ENCODE assay signal across 11 cellular contexts in the genomic region with DNA sequence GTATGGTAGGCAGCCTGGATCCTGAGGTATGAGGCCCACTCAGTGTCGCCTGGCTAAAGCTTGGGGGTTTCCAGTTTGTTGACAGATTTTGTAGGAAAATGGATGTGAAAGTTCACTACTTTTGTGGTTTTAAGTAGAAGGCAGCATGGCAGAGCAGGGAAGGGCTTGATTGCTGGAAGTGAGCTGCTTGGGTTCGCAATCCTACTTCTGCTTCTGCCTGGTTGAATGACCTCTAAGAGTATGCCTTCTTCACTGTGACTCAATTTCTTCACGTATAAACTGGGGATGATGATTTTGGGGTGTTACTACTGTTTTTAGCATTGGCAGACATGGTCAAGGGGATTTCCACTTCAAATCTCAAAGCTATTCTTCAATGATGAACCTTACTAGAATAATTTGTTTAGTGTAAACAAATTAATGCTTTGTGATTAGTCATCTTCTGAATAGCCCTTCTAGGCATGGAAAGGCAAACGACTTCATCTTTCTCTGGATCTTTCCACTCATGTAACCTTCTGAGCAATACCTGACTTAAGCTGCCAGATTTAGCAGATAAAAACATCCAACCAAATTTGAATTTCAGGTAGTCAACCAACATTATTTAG. TPM values are rescaled to one million over a fixed set of nuclear protein-coding genes. Genes with fewer than 3 reads are reported as not detected.
DNase-seq lines count a peak whose midpoint lies in the region; ATAC-seq, FAIRE-seq and TF ChIP-seq lines count a peak whose summit lies in the region.
"Had no signal": no experiment of that assay in that cellular context is flagged by ENCODE, and none has a peak within 500 bp of the region (broad histone marks: within the 10 kb centered on the region; RNA-seq: fewer than 3 reads in every experiment).

No MANE protein-coding gene starts in this region.

- no peak for TF ChIP-seq CTCF in IMR-90 (conservative IDR thresholded peaks at IDR 0.05; ENCODE audit: low read depth, low read length)
- TF ChIP-seq CTCF in GM12878 (IDR thresholded peaks at IDR 0.05 in 2 of 3, conservative IDR thresholded peaks at IDR 0.05 in 1 of 3; ENCODE audit: control insufficient read depth in 2 of 3, extremely low read depth in 1 of 3, insufficient read depth in 1 of 3, low read depth in 3 of 3, low read length in 3 of 3), result no peak

- peaks cover 10% of the 10 kb centered on the region for H3K27me3 Mint-ChIP-seq in activated T-cell treated with anti-CD3 and anti-CD28 coated beads, Interleukin-2, amount 50 U/mL, for 72 hours (ENCODE audit: low read depth)
- peaks cover 8% of the 10 kb centered on the region for H3K27me3 Mint-ChIP-seq in stimulated activated naive CD8-positive, alpha-beta T cell treated with anti-CD3 and anti-CD28 coated beads, Interleukin-15, amount 100 ng/mL, for 72 hours
- H3K27me3 Mint-ChIP-seq in activated CD8-positive, alpha-beta memory T cell treated with anti-CD3 and anti-CD28 coated beads, Interleukin-2, amount 10 ng/mL, durations not matched to agents 7 days and 5 days, result peaks cover 7% of the 10 kb centered on the region

- no peak overlapping the region for H3K9ac ChIP-seq in IMR-90 (ENCODE audit: low read depth, low read length)
- H3K9ac ChIP-seq in GM12878 (ENCODE audit: control insufficient read depth, insufficient read depth, low read length), result no peak overlapping the region

- H4K91ac ChIP-seq in IMR-90 (ENCODE audit: insufficient read depth, low read depth, low read length), result peak overlapping the region; percentile 59

- TF ChIP-seq POLR2A in IMR-90 (IDR thresholded peaks at IDR 0.05; ENCODE audit: low read depth, low read length) (no peak), GM12878 (IDR thresholded peaks at IDR 0.05; ENCODE audit: low read depth, low read length) (no peak)

- no peak overlapping the region; the same call in 1 of the 2 replicates for H3K4me2 ChIP-seq in IMR-90 (ENCODE audit: low read depth, low read length)
- H3K4me2 ChIP-seq in GM12878 (ENCODE audit: control insufficient read depth, insufficient read depth), result no peak overlapping the region

- in situ Hi-C loops in IMR-90 (cut with MboI; ENCODE audit: low sequenced_read_pairs) (no loop called here), GM12878 (cut with MboI) (no loop called here)

- H2AFZ ChIP-seq in IMR-90 (replicated peaks; ENCODE audit: low read length, poor library complexity), result no peak overlapping the region
- H2AFZ ChIP-seq in GM12878 (ENCODE audit: control insufficient read depth, low read depth, low read length), result no peak overlapping the region

- no peak overlapping the region for H3K4me3 Mint-ChIP-seq in activated T-cell treated with anti-CD3 and anti-CD28 coated beads, Interleukin-2, amount 50 U/mL, for 72 hours
- no peak overlapping the region for H3K4me3 Mint-ChIP-seq in stimulated activated naive CD8-positive, alpha-beta T cell treated with anti-CD3 and anti-CD28 coated beads, Interleukin-15, amount 100 ng/mL, for 72 hours
- H3K4me3 Mint-ChIP-seq in activated CD8-positive, alpha-beta memory T cell treated with anti-CD3 and anti-CD28 coated beads, Interleukin-2, amount 10 ng/mL, durations not matched to agents 7 days and 5 days, result no peak overlapping the region

- H2AK5ac ChIP-seq in IMR-90 (ENCODE audit: low read depth, low read length), result peak overlapping the region; percentile 73

- no peaks in the 10 kb centered on the region for H3K36me3 ChIP-seq in IMR-90 (ENCODE audit: control insufficient read depth, insufficient read depth, low read length)
- no peaks in the 10 kb centered on the region for H3K36me3 ChIP-seq in GM12878 (ENCODE audit: control insufficient read depth in 2 of 2, insufficient read depth in 2 of 2, low read length in 1 of 2)
- H3K36me3 ChIP-seq: esophagus squamous epithelium had no signal

- RAD21 ChIA-PET in GM12878 (lab: Charles Lee; ENCODE audit: unreplicated experiment), result no interaction called here

- TF ChIP-seq EP300 in GM12878 (IDR thresholded peaks at IDR 0.05; ENCODE audit: borderline replicate concordance in 1 of 2, control insufficient read depth in 1 of 2, low read depth in 2 of 2, low read length in 2 of 2), result no peak

- no peak for DNase-seq in activated T-cell treated with anti-CD3 and anti-CD28 coated beads, Interleukin-2, amount 50 U/mL, for 72 hours
- DNase-seq in activated T-cell treated with anti-CD3 and anti-CD28 coated beads, Interleukin-2, amount 50 U/mL, for 48 hours, result no peak
- peak; percentile 82 for DNase-seq in IMR-90
- DNase-seq in GM12878 (ENCODE audit: low read depth, low spot score), result peak; percentile 11
- DNase-seq in stimulated activated naive CD8-positive, alpha-beta T cell treated with anti-CD3 and anti-CD28 coated beads, Interleukin-15, amount 100 ng/mL, for 72 hours, result no peak
- DNase-seq in activated effector memory CD4-positive, alpha-beta T cell treated with anti-CD3 and anti-CD28 coated beads, Interleukin-2, amount 50 U/mL, for 16 hours, result no peak
- no peak for DNase-seq in activated CD8-positive, alpha-beta memory T cell treated with anti-CD3 and anti-CD28 coated beads, Interleukin-2, amount 10 ng/mL, durations not matched to agents 7 days and 5 days
- DNase-seq in stimulated activated CD8-positive, alpha-beta memory T cell treated with anti-CD3 and anti-CD28 coated beads, Interleukin-4, amount 100 ng/mL, for 48 hours, result no peak
- DNase-seq: esophagus squamous epithelium, NCI-H510A had no signal

- no peak overlapping the region; the same call in 1 of the 2 replicates for H3K27ac ChIP-seq in IMR-90 (ENCODE audit: insufficient read depth, low read length)
- H3K27ac ChIP-seq in GM12878 (ENCODE audit: control insufficient read depth, insufficient read depth), result no peak overlapping the region
- H3K27ac ChIP-seq: esophagus squamous epithelium had no signal

- no peak overlapping the region for H3K56ac ChIP-seq in IMR-90 (ENCODE audit: extremely low read depth, insufficient read depth, low read length)

- peaks cover 13% of the 10 kb centered on the region for H3K4me1 Mint-ChIP-seq in activated T-cell treated with anti-CD3 and anti-CD28 coated beads, Interleukin-2, amount 50 U/mL, for 72 hours (ENCODE audit: low read depth)
- peaks cover 10% of the 10 kb centered on the region for H3K4me1 Mint-ChIP-seq in stimulated activated naive CD8-positive, alpha-beta T cell treated with anti-CD3 and anti-CD28 coated beads, Interleukin-15, amount 100 ng/mL, for 72 hours
- peaks cover 16% of the 10 kb centered on the region for H3K4me1 Mint-ChIP-seq in activated CD8-positive, alpha-beta memory T cell treated with anti-CD3 and anti-CD28 coated beads, Interleukin-2, amount 10 ng/mL, durations not matched to agents 7 days and 5 days

- H3K9me1 ChIP-seq in IMR-90 (ENCODE audit: insufficient read depth, low read length), result peaks cover 10% of the 10 kb centered on the region; the same call in 1 of the 2 replicates

- H2BK120ac ChIP-seq in IMR-90 (ENCODE audit: low read depth, low read length), result peak overlapping the region; percentile 76

- dilution Hi-C loops in IMR-90 (cut with HindIII; ENCODE audit: low sequenced_read_pairs, unreplicated experiment), result no loop called here

- H3K27me3 ChIP-seq in IMR-90 (ENCODE audit: control insufficient read depth, insufficient read depth, low read length) (no peaks in the 10 kb centered on the region), GM12878 (replicated peaks in 1 of 2; ENCODE audit: control insufficient read depth in 2 of 2, insufficient read depth in 2 of 2, low read length in 1 of 2) (peaks cover under 1 to 1% of the 10 kb centered on the region in 2 experiments; a peak in 3 of 4 replicates)
- H3K27me3 ChIP-seq: esophagus squamous epithelium had no signal

- no peak overlapping the region for H2AK9ac ChIP-seq in IMR-90 (replicated peaks; ENCODE audit: low read depth, low read length, poor library complexity)

- H3K4me3 ChIP-seq in IMR-90 (ENCODE audit: insufficient read depth, low read depth, low read length) (no peak overlapping the region), GM12878 (no peak overlapping the region)
- H3K4me3 ChIP-seq: esophagus squamous epithelium had no signal

- no peaks in the 10 kb centered on the region for H3K79me2 ChIP-seq in GM12878 (ENCODE audit: control insufficient read depth, insufficient read depth, low read length)

- H2BK20ac ChIP-seq in IMR-90 (ENCODE audit: low read depth, low read length), result peak overlapping the region; percentile 71; the same call in 1 of the 2 replicates

- SMC1A ChIA-PET in GM12878 (lab: Charles Lee; ENCODE audit: uncharacterized antibody, unreplicated experiment), result interaction anchor here (1.1 to 1.2 kb wide), 2 partner anchors 12 to 20 kb away, joined by 3 read pairs; no protein-coding TSS in a partner anchor

- FAIRE-seq in GM12878 (lab: Jason Lieb, UNC), result no peak

- H3K23ac ChIP-seq in IMR-90 (ENCODE audit: low read depth, low read length), result peak overlapping the region; percentile 21; the same call in 1 of the 2 replicates

- POLR2A ChIA-PET in IMR-90 (lab: Charles Lee; ENCODE audit: unreplicated experiment) (no interaction called here), GM12878 (lab: Charles Lee) (no interaction called here)

- peak overlapping the region; percentile 73 for H3K14ac ChIP-seq in IMR-90 (replicated peaks; ENCODE audit: low read depth, low read length)

- H3K4me1 ChIP-seq in IMR-90 (ENCODE audit: control insufficient read depth, insufficient read depth, low read length), result peaks cover 10% of the 10 kb centered on the region; the same call in 1 of the 2 replicates
- H3K4me1 ChIP-seq in GM12878 (ENCODE audit: control insufficient read depth, insufficient read depth, low read length), result no peaks in the 10 kb centered on the region
- H3K4me1 ChIP-seq: esophagus squamous epithelium had no signal

- no peaks in the 10 kb centered on the region for H3K36me3 Mint-ChIP-seq in activated T-cell treated with anti-CD3 and anti-CD28 coated beads, Interleukin-2, amount 50 U/mL, for 72 hours (ENCODE audit: insufficient read depth in 2 of 2)
- no peaks in the 10 kb centered on the region for H3K36me3 Mint-ChIP-seq in activated CD8-positive, alpha-beta memory T cell treated with anti-CD3 and anti-CD28 coated beads, Interleukin-2, amount 10 ng/mL, durations not matched to agents 7 days and 5 days

- no peaks in the 10 kb centered on the region for H3K9me3 Mint-ChIP-seq in activated T-cell treated with anti-CD3 and anti-CD28 coated beads, Interleukin-2, amount 50 U/mL, for 72 hours
- no peaks in the 10 kb centered on the region for H3K9me3 Mint-ChIP-seq in stimulated activated naive CD8-positive, alpha-beta T cell treated with anti-CD3 and anti-CD28 coated beads, Interleukin-15, amount 100 ng/mL, for 72 hours
- no peaks in the 10 kb centered on the region for H3K9me3 Mint-ChIP-seq in activated CD8-positive, alpha-beta memory T cell treated with anti-CD3 and anti-CD28 coated beads, Interleukin-2, amount 10 ng/mL, durations not matched to agents 7 days and 5 days (ENCODE audit: low read depth)

- no peak for TF ChIP-seq RAD21 in IMR-90 (IDR thresholded peaks at IDR 0.05; ENCODE audit: low read length)
- no peak for TF ChIP-seq RAD21 in GM12878 (IDR thresholded peaks at IDR 0.05; ENCODE audit: insufficient read depth, low read depth, low read length)

- H3K18ac ChIP-seq in IMR-90 (ENCODE audit: low read depth, low read length), result peak overlapping the region; percentile 14; the same call in 1 of the 2 replicates

- peak overlapping the region; percentile 75 for H3K4ac ChIP-seq in IMR-90 (ENCODE audit: low read depth, low read length)

- no peak overlapping the region for H4K5ac ChIP-seq in IMR-90 (ENCODE audit: low read depth, low read length)

- peak overlapping the region; percentile 44 for H2BK5ac ChIP-seq in IMR-90 (ENCODE audit: low read depth, low read length, poor library complexity, severe bottlenecking)

- peak; percentile 53 to 84 for ATAC-seq in activated T-cell treated with anti-CD3 and anti-CD28 coated beads, Interleukin-2, amount 50 U/mL, for 72 hours (replicated peaks in 1 of 2)
- ATAC-seq in IMR-90 (ENCODE audit: low read depth), result peak; percentile 60
- no peak for ATAC-seq in GM12878
- ATAC-seq in stimulated activated naive CD8-positive, alpha-beta T cell treated with anti-CD3 and anti-CD28 coated beads, Interleukin-15, amount 100 ng/mL, for 72 hours, result peak; percentile 65
- ATAC-seq in activated CD8-positive, alpha-beta memory T cell treated with anti-CD3 and anti-CD28 coated beads, Interleukin-2, amount 10 ng/mL, durations not matched to agents 7 days and 5 days, result no peak
- ATAC-seq: Right ventricle myocardium inferior had no signal

- CTCF ChIA-PET in IMR-90 (lab: Yijun Ruan, JAX) (no interaction called here), GM12878 (lab: Yijun Ruan, JAX) (interaction anchor here (0.6 to 1.1 kb wide), 3 partner anchors 9 to 125 kb away, joined by 3 read pairs; no protein-coding TSS in a partner anchor)
- CTCF ChIA-PET in activated CD8-positive, alpha-beta memory T cell treated with anti-CD3 and anti-CD28 coated beads, Interleukin-2, amount 10 ng/mL, durations not matched to agents 7 days and 5 days (lab: Charles Lee), result interaction anchor here (1.0 to 1.6 kb wide), 3 partner anchors 21 to 149 kb away, joined by 3 to 4 read pairs (median 3); no protein-coding TSS in a partner anchor

- H3K27ac Mint-ChIP-seq in activated T-cell treated with anti-CD3 and anti-CD28 coated beads, Interleukin-2, amount 50 U/mL, for 72 hours, result no peak overlapping the region
- H3K27ac Mint-ChIP-seq in stimulated activated naive CD8-positive, alpha-beta T cell treated with anti-CD3 and anti-CD28 coated beads, Interleukin-15, amount 100 ng/mL, for 72 hours, result peak overlapping the region in 1 of 2 donors; percentile 0
- H3K27ac Mint-ChIP-seq in activated CD8-positive, alpha-beta memory T cell treated with anti-CD3 and anti-CD28 coated beads, Interleukin-2, amount 10 ng/mL, durations not matched to agents 7 days and 5 days, result no peak overlapping the region

- peak overlapping the region; percentile 1 to 13; a peak in 1 of 4 replicates for H4K8ac ChIP-seq in IMR-90 (ENCODE audit: low read depth in 2 of 2, low read length in 2 of 2)

- H2BK15ac ChIP-seq in IMR-90 (ENCODE audit: low read depth, low read length), result peak overlapping the region; percentile 76

- intact Hi-C loops in IMR-90 (cut with micrococcal nuclease), result loop anchor here (5.0 kb wide), 1 partner anchor 49 kb away; no protein-coding TSS in a partner anchor
- intact Hi-C loops in GM12878 (cut with micrococcal nuclease; ENCODE audit: unreplicated experiment), result no loop called here

- H4K20me1 ChIP-seq in IMR-90 (ENCODE audit: insufficient read depth, low read length), result no peaks in the 10 kb centered on the region
- no peaks in the 10 kb centered on the region for H4K20me1 ChIP-seq in GM12878 (ENCODE audit: control insufficient read depth, insufficient read depth)

- H3K9me3 ChIP-seq in IMR-90 (ENCODE audit: control insufficient read depth, insufficient read depth, low read length) (no peaks in the 10 kb centered on the region), GM12878 (replicated peaks; ENCODE audit: control insufficient read depth, insufficient read depth, low read length) (no peaks in the 10 kb centered on the region)
- H3K9me3 ChIP-seq: esophagus squamous epithelium had no signal

- no peaks in the 10 kb centered on the region for H3K79me1 ChIP-seq in IMR-90 (ENCODE audit: low read depth in 1 of 2, low read length in 2 of 2)

- BruUV-seq in IMR-90 (replicated peaks; lab: Mats Ljungman, UMichigan) (no TSS peak), GM12878 (replicated peaks; lab: Mats Ljungman, UMichigan) (no TSS peak)

- no CpG with 5 or more reads among the region's 4 CpGs for WGBS in IMR-90 (ENCODE audit: extremely low coverage in 2 of 2, insufficient read length in 1 of 2), 2 experiments
- WGBS in GM12878 (ENCODE audit: insufficient coverage, insufficient replicate concordance, low lambda C conversion rate, missing lambda C conversion rate), result 8% methylated on average over 4 of the region's 4 CpGs

RNA-seq across cellular contexts. Expression of a gene that starts 13.2 kb away (rescaled TPM):
- total RNA-seq in activated T-cell treated with anti-CD3 and anti-CD28 coated beads, Interleukin-2, amount 50 U/mL, for 72 hours, result not detected
- total RNA-seq in IMR-90 (2012; rRNA removed) (not detected in 2 replicates), GM12878 (2014; rRNA removed) (not detected in 2 replicates), GM12878 (2014; rRNA removed; fragmentation: Illumina TruSeq; extraction: Trizol) (not detected in 2 replicates), GM12878 (2021) (not detected in 2 replicates)
- polyA plus RNA-seq in IMR-90 (2012; rRNA removed) (not detected in 2 replicates), GM12878 (2011; rRNA removed) (not detected in 2 replicates), GM12878 (2014; fragmentation: Illumina TruSeq; extraction: Trizol) (0.04 TPM in 1 of 2 replicates, not detected in the other), GM12878 (2014; fragmentation: Nextera tagmentation; extraction: Ambion mirVana) (not detected), GM12878 (2014; rRNA removed) (not detected in 2 replicates), GM12878 (2016; fragmentation: Nextera tagmentation; extraction: Ambion mirVana) (not detected)
- not detected in 2 replicates for polyA plus RNA-seq in IMR-90 (2012; cell fraction: cytosol; rRNA removed)
- polyA plus RNA-seq in IMR-90 (2012; cell fraction: nucleus; rRNA removed; ENCODE audit: low replicate concordance), result not detected in 2 replicates
- total RNA-seq in GM12878 (2013; cell fraction: nucleolus; rRNA removed), result not detected in 2 replicates
- polyA plus RNA-seq in GM12878 (2011; ENCODE audit: low read depth), result not detected
- polyA plus RNA-seq in GM12878 (2011; cell fraction: cytosol; rRNA removed), result not detected in 2 replicates
- not detected in 2 replicates for polyA plus RNA-seq in GM12878 (2011; cell fraction: nucleus; rRNA removed)
- not detected in 2 replicates for polyA plus RNA-seq in GM12878 (2012)
- not detected in 2 replicates for polyA minus RNA-seq in GM12878 (2011; rRNA and poly(A)+ RNA removed)
- not detected in 2 replicates for polyA minus RNA-seq in GM12878 (2011; cell fraction: cytosol; rRNA and poly(A)+ RNA removed)
- not detected in 2 replicates for polyA minus RNA-seq in GM12878 (2011; cell fraction: nucleus; rRNA and poly(A)+ RNA removed)
- not detected for total RNA-seq in activated CD8-positive, alpha-beta memory T cell treated with anti-CD3 and anti-CD28 coated beads, Interleukin-2, amount 10 ng/mL, durations not matched to agents 7 days and 5 days
- total RNA-seq: esophagus squamous epithelium had no signal

Comparison
In these comparisons a context has a peak if more than half of its experiments do, and no peak if none do; other contexts are left out.
1. ATAC-seq: peak in activated T-cell treated with anti-CD3 and anti-CD28 coated beads, Interleukin-2, amount 50 U/mL, for 72 hours (2 of 2), IMR-90 (single experiment) and stimulated activated naive CD8-positive, alpha-beta T cell treated with anti-CD3 and anti-CD28 coated beads, Interleukin-15, amount 100 ng/mL, for 72 hours (single experiment); none in GM12878 (single experiment) and activated CD8-positive, alpha-beta memory T cell treated with anti-CD3 and anti-CD28 coated beads, Interleukin-2, amount 10 ng/mL, durations not matched to agents 7 days and 5 days (single experiment).
2. DNase-seq: peak in IMR-90 (single experiment) and GM12878 (single experiment); none in activated T-cell treated with anti-CD3 and anti-CD28 coated beads, Interleukin-2, amount 50 U/mL, for 72 hours (0 of 2), activated T-cell treated with anti-CD3 and anti-CD28 coated beads, Interleukin-2, amount 50 U/mL, for 48 hours (0 of 2), stimulated activated naive CD8-positive, alpha-beta T cell treated with anti-CD3 and anti-CD28 coated beads, Interleukin-15, amount 100 ng/mL, for 72 hours (0 of 2), activated effector memory CD4-positive, alpha-beta T cell treated with anti-CD3 and anti-CD28 coated beads, Interleukin-2, amount 50 U/mL, for 16 hours (single experiment), activated CD8-positive, alpha-beta memory T cell treated with anti-CD3 and anti-CD28 coated beads, Interleukin-2, amount 10 ng/mL, durations not matched to agents 7 days and 5 days (single experiment) and stimulated activated CD8-positive, alpha-beta memory T cell treated with anti-CD3 and anti-CD28 coated beads, Interleukin-4, amount 100 ng/mL, for 48 hours (single experiment).